1 cellular context compared by ENCODE assay signal in the genomic region with DNA sequence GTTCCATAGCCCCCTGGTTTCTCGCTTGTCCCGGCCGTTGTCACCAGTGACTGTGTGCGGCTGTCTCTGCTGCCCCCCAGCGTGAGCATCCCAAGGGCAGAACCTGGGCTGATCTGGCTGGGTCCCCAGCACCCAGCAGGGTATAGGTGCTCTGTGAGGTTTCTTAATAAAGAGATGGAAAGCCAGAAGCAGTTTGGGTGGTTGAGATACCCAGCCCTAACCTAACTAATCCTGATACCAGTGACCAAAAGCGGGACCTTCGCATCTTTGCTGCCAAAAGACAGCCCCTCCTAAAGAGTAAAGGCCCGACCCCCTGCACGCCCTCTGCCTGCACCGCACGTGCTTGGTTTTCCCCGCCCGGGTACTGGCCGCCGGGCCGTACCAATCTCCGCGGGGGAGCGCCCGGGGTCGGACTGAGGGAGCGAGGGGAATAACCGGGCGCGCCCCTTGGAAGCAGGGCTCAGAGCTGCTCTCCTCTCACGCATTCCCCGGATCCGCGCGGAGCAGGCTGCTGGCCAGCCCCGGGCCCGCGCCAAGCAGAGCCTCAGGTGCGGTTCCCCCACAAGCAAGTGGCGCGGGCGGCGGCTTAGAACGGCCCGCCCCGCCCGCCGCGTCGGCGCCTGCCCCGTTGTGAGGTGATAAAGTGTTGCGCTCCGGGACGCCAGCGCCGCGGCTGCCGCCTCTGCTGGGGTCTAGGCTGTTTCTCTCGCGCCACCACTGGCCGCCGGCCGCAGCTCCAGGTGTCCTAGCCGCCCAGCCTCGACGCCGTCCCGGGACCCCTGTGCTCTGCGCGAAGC.
TF ChIP-seq lines count a peak whose summit lies in the region.

A gene with protein sequence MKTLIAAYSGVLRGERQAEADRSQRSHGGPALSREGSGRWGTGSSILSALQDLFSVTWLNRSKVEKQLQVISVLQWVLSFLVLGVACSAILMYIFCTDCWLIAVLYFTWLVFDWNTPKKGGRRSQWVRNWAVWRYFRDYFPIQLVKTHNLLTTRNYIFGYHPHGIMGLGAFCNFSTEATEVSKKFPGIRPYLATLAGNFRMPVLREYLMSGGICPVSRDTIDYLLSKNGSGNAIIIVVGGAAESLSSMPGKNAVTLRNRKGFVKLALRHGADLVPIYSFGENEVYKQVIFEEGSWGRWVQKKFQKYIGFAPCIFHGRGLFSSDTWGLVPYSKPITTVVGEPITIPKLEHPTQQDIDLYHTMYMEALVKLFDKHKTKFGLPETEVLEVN (plus strand): TSS at position 667 of the 797 bp plus-strand sequence. CDS start 214 bp downstream, outside the sequence.

TF ChIP-seq in HepG2, 621 proteins besides CTCF, POLR2A, EP300 and RAD21 (continued from another document and continues in another):
- TF ChIP-seq, protein P1, sequence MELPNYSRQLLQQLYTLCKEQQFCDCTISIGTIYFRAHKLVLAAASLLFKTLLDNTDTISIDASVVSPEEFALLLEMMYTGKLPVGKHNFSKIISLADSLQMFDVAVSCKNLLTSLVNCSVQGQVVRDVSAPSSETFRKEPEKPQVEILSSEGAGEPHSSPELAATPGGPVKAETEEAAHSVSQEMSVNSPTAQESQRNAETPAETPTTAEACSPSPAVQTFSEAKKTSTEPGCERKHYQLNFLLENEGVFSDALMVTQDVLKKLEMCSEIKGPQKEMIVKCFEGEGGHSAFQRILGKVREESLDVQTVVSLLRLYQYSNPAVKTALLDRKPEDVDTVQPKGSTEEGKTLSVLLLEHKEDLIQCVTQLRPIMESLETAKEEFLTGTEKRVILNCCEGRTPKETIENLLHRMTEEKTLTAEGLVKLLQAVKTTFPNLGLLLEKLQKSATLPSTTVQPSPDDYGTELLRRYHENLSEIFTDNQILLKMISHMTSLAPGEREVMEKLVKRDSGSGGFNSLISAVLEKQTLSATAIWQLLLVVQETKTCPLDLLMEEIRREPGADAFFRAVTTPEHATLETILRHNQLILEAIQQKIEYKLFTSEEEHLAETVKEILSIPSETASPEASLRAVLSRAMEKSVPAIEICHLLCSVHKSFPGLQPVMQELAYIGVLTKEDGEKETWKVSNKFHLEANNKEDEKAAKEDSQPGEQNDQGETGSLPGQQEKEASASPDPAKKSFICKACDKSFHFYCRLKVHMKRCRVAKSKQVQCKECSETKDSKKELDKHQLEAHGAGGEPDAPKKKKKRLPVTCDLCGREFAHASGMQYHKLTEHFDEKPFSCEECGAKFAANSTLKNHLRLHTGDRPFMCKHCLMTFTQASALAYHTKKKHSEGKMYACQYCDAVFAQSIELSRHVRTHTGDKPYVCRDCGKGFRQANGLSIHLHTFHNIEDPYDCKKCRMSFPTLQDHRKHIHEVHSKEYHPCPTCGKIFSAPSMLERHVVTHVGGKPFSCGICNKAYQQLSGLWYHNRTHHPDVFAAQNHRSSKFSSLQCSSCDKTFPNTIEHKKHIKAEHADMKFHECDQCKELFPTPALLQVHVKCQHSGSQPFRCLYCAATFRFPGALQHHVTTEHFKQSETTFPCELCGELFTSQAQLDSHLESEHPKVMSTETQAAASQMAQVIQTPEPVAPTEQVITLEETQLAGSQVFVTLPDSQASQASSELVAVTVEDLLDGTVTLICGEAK (IDR thresholded peaks at IDR 0.05), result no peak
- TF ChIP-seq, protein P1 (CRISPR knock-in tag; IDR thresholded peaks at IDR 0.05), result no peak; the same call in none of the 2 replicates
- TF ChIP-seq KDM2A (CRISPR knock-in tag; IDR thresholded peaks at IDR 0.05; ENCODE audit: borderline replicate concordance, low read depth), result peak; percentile 77
- no peak; the same call in 1 of the 2 replicates for TF ChIP-seq ZBTB20 (CRISPR knock-in tag; IDR thresholded peaks at IDR 0.05; ENCODE audit: borderline replicate concordance, low read depth)
- TF ChIP-seq CBFB (CRISPR knock-in tag; IDR thresholded peaks at IDR 0.05), result no peak
- TF ChIP-seq, protein P2, sequence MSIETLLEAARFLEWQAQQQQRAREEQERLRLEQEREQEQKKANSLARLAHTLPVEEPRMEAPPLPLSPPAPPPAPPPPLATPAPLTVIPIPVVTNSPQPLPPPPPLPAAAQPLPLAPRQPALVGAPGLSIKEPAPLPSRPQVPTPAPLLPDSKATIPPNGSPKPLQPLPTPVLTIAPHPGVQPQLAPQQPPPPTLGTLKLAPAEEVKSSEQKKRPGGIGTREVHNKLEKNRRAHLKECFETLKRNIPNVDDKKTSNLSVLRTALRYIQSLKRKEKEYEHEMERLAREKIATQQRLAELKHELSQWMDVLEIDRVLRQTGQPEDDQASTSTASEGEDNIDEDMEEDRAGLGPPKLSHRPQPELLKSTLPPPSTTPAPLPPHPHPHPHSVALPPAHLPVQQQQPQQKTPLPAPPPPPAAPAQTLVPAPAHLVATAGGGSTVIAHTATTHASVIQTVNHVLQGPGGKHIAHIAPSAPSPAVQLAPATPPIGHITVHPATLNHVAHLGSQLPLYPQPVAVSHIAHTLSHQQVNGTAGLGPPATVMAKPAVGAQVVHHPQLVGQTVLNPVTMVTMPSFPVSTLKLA (IDR thresholded peaks at IDR 0.05), result peak; percentile 62
- TF ChIP-seq HNF4A (CRISPR knock-in tag; IDR thresholded peaks at IDR 0.05), result 0 out of 2 replicates have a peak, but pooled peaks have one; percentile 29
- TF ChIP-seq ZFYVE20 (CRISPR knock-in tag; IDR thresholded peaks at IDR 0.05; ENCODE audit: borderline replicate concordance, low read depth), result no peak
- no peak; the same call in 1 of the 2 replicates for TF ChIP-seq TOE1 (CRISPR knock-in tag; IDR thresholded peaks at IDR 0.05)
- TF ChIP-seq HDAC2 (CRISPR knock-in tag; IDR thresholded peaks at IDR 0.05), result peak; percentile 41; the same call in 1 of the 2 replicates
- TF ChIP-seq ZNF274 (CRISPR knock-in tag; IDR thresholded peaks at IDR 0.05), result peak; percentile 94
- TF ChIP-seq, protein P3, sequence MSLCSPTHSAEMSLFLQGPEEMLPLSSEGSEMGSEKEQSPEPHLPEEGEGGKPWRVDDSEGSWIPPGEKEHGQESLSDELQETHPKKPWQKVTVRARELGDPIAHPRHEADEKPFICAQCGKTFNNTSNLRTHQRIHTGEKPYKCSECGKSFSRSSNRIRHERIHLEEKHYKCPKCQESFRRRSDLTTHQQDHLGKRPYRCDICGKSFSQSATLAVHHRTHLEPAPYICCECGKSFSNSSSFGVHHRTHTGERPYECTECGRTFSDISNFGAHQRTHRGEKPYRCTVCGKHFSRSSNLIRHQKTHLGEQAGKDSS (CRISPR knock-in tag; IDR thresholded peaks at IDR 0.05; ENCODE audit: borderline replicate concordance, low read depth), result no peak; the same call in 1 of the 2 replicates
- peak; percentile 96; the same call in 1 of the 2 replicates for TF ChIP-seq IRX3 (CRISPR knock-in tag; IDR thresholded peaks at IDR 0.05; ENCODE audit: borderline replicate concordance, low read depth)
- TF ChIP-seq ZKSCAN8 (CRISPR knock-in tag; IDR thresholded peaks at IDR 0.05; ENCODE audit: borderline replicate concordance), result no peak
- peak; percentile 89 for TF ChIP-seq ZNF607 (CRISPR knock-in tag; IDR thresholded peaks at IDR 0.05; ENCODE audit: borderline replicate concordance)
- TF ChIP-seq AGO2 (optimal IDR thresholded peaks at IDR 0.05; ENCODE audit: low read depth, low read length), result no peak
- 0 out of 2 replicates have a peak, but pooled peaks have one; percentile 49 for TF ChIP-seq ZNF296 (CRISPR knock-in tag; conservative IDR thresholded peaks at IDR 0.05)
- TF ChIP-seq ZSCAN9 (CRISPR knock-in tag; IDR thresholded peaks at IDR 0.05; ENCODE audit: borderline replicate concordance), result peak; percentile 81; the same call in 1 of the 2 replicates
- TF ChIP-seq, protein P4, sequence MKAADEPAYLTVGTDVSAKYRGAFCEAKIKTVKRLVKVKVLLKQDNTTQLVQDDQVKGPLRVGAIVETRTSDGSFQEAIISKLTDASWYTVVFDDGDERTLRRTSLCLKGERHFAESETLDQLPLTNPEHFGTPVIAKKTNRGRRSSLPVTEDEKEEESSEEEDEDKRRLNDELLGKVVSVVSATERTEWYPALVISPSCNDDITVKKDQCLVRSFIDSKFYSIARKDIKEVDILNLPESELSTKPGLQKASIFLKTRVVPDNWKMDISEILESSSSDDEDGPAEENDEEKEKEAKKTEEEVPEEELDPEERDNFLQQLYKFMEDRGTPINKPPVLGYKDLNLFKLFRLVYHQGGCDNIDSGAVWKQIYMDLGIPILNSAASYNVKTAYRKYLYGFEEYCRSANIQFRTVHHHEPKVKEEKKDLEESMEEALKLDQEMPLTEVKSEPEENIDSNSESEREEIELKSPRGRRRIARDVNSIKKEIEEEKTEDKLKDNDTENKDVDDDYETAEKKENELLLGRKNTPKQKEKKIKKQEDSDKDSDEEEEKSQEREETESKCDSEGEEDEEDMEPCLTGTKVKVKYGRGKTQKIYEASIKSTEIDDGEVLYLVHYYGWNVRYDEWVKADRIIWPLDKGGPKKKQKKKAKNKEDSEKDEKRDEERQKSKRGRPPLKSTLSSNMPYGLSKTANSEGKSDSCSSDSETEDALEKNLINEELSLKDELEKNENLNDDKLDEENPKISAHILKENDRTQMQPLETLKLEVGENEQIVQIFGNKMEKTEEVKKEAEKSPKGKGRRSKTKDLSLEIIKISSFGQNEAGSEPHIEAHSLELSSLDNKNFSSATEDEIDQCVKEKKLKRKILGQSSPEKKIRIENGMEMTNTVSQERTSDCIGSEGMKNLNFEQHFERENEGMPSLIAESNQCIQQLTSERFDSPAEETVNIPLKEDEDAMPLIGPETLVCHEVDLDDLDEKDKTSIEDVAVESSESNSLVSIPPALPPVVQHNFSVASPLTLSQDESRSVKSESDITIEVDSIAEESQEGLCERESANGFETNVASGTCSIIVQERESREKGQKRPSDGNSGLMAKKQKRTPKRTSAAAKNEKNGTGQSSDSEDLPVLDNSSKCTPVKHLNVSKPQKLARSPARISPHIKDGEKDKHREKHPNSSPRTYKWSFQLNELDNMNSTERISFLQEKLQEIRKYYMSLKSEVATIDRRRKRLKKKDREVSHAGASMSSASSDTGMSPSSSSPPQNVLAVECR (CRISPR knock-in tag; IDR thresholded peaks at IDR 0.05; ENCODE audit: borderline replicate concordance), result peak; percentile 77
- TF ChIP-seq FOSL1 (CRISPR knock-in tag; IDR thresholded peaks at IDR 0.05; ENCODE audit: borderline replicate concordance), result peak; percentile 29; the same call in 1 of the 2 replicates
- no peak for TF ChIP-seq MED8 (CRISPR knock-in tag; IDR thresholded peaks at IDR 0.05; ENCODE audit: insufficient replicate concordance)
- peak; percentile 63; the same call in 1 of the 2 replicates for TF ChIP-seq ZNF589 (CRISPR knock-in tag; conservative IDR thresholded peaks at IDR 0.05)
- peak; percentile 89; the same call in 1 of the 2 replicates for TF ChIP-seq ETV6 (CRISPR knock-in tag; conservative IDR thresholded peaks at IDR 0.05)
- TF ChIP-seq SRSF4 (IDR thresholded peaks at IDR 0.05; ENCODE audit: low read depth, low read length, poor library complexity, severe bottlenecking), result no peak
- TF ChIP-seq, protein P5, sequence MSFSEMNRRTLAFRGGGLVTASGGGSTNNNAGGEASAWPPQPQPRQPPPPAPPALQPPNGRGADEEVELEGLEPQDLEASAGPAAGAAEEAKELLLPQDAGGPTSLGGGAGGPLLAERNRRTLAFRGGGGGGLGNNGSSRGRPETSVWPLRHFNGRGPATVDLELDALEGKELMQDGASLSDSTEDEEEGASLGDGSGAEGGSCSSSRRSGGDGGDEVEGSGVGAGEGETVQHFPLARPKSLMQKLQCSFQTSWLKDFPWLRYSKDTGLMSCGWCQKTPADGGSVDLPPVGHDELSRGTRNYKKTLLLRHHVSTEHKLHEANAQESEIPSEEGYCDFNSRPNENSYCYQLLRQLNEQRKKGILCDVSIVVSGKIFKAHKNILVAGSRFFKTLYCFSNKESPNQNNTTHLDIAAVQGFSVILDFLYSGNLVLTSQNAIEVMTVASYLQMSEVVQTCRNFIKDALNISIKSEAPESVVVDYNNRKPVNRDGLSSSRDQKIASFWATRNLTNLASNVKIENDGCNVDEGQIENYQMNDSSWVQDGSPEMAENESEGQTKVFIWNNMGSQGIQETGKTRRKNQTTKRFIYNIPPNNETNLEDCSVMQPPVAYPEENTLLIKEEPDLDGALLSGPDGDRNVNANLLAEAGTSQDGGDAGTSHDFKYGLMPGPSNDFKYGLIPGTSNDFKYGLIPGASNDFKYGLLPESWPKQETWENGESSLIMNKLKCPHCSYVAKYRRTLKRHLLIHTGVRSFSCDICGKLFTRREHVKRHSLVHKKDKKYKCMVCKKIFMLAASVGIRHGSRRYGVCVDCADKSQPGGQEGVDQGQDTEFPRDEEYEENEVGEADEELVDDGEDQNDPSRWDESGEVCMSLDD (CRISPR knock-in tag; IDR thresholded peaks at IDR 0.05; ENCODE audit: borderline replicate concordance), result peak; percentile 87
